In the genomic region with DNA sequence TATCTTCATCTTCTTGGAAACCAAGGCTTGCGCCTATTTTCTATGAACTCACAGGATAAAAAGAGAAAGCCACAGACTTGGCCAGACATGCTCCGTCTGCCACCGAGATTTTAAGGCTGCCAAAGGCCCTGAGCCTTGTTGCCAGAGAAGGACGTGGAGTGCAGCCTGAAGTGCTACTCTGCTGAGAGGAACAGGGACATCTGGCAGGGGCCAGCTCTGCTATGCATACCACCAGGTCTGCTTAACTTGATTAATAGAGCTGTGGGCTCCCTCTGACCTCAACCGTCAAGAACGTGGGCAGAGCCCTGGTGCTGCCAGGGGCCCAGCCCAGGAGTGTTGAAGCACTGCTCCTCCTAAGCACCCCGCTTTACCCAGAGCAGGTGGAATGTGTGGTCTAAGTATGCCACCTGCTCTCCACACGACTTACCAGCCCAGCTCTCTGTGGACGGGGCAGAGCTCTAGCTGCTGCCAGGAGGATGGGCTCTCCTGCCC, we compare ENCODE assay signal across 11 cellular contexts. TPM values are rescaled to one million over a fixed set of nuclear protein-coding genes. Genes with fewer than 3 reads are reported as not detected.
DNase-seq lines count a peak whose midpoint lies in the region; ATAC-seq and TF ChIP-seq lines count a peak whose summit lies in the region.
"Had no signal": no experiment of that assay in that cellular context is flagged by ENCODE, and none has a peak within 500 bp of the region (broad histone marks: within the 10 kb centered on the region; RNA-seq: fewer than 3 reads in every experiment).

No MANE protein-coding gene starts in this region.

- H3K9me3 Mint-ChIP-seq in activated naive CD8-positive, alpha-beta T cell treated with anti-CD3 and anti-CD28 coated beads, Interleukin-2, amount 50 U/mL, for 24 hours, result no peaks in the 10 kb centered on the region

- H3K36me3 Mint-ChIP-seq in activated naive CD8-positive, alpha-beta T cell treated with anti-CD3 and anti-CD28 coated beads, Interleukin-2, amount 50 U/mL, for 24 hours (ENCODE audit: low read depth), result peaks cover 17% of the 10 kb centered on the region

- peak overlapping the region; percentile 80 to 92 for H3K27ac ChIP-seq in lung (ENCODE audit: low read depth in 1 of 2, low read length in 1 of 2)
- peak overlapping the region; percentile 50 for H3K27ac ChIP-seq in temporal lobe (ENCODE audit: low read depth, low read length)

- H3K4me1 ChIP-seq in lung (ENCODE audit: control insufficient read depth in 2 of 2, insufficient read depth in 2 of 2, low read length in 2 of 2), result peaks cover 13 to 17% of the 10 kb centered on the region in 2 donors

- no peaks in the 10 kb centered on the region for H3K27me3 Mint-ChIP-seq in activated naive CD8-positive, alpha-beta T cell treated with anti-CD3 and anti-CD28 coated beads, Interleukin-2, amount 50 U/mL, for 24 hours

- H3K4me1 Mint-ChIP-seq in activated naive CD8-positive, alpha-beta T cell treated with anti-CD3 and anti-CD28 coated beads, Interleukin-2, amount 50 U/mL, for 24 hours, result peaks cover 10% of the 10 kb centered on the region

- peaks cover 9 to 41% of the 10 kb centered on the region in 2 donors for H3K36me3 ChIP-seq in lung (ENCODE audit: control insufficient read depth in 2 of 2, insufficient read depth in 2 of 2, low read length in 2 of 2)

- no peaks in the 10 kb centered on the region for H3K27me3 ChIP-seq in lung (ENCODE audit: control insufficient read depth, insufficient read depth)

- H3K4me3 ChIP-seq in lung, result no peak overlapping the region

- no peak for TF ChIP-seq CTCF in lung (IDR thresholded peaks at IDR 0.05; ENCODE audit: control extremely low read depth, extremely low read depth)

- WGBS in lung, 2 donors, result 60 to 73% methylated on average over 9 of the region's 9 CpGs

- H3K9me3 ChIP-seq in lung (ENCODE audit: control insufficient read depth in 2 of 2, insufficient read depth in 1 of 2, low read length in 1 of 2), result no peaks in the 10 kb centered on the region

- no peak overlapping the region for H3K27ac Mint-ChIP-seq in activated naive CD8-positive, alpha-beta T cell treated with anti-CD3 and anti-CD28 coated beads, Interleukin-2, amount 50 U/mL, for 24 hours

- H3K4me3 Mint-ChIP-seq in activated naive CD8-positive, alpha-beta T cell treated with anti-CD3 and anti-CD28 coated beads, Interleukin-2, amount 50 U/mL, for 24 hours, result no peak overlapping the region

- ATAC-seq in lung (ENCODE audit: insufficient read depth, low FRiP score) (peak; percentile 70), HG03025 (IDR thresholded peaks at IDR 0.05; ENCODE audit: low FRiP score, unreplicated experiment) (no peak)
- ATAC-seq in activated naive CD8-positive, alpha-beta T cell treated with anti-CD3 and anti-CD28 coated beads, Interleukin-2, amount 50 U/mL, for 24 hours, result no peak

- DNase-seq in NCI-H446 (lab: John Stamatoyannopoulos, UW) (peak; percentile 91 to 96), cerebellar cortex (ENCODE audit: low spot score) (peak; percentile 93), lung (ENCODE audit: low spot score) (peak; percentile 79), NCI-H69 (lab: John Stamatoyannopoulos, UW) (no peak), NCI-H2107 (lab: John Stamatoyannopoulos, UW) (no peak)
- no peak for DNase-seq in activated naive CD8-positive, alpha-beta T cell treated with anti-CD3 and anti-CD28 coated beads, Interleukin-2, amount 50 U/mL, for 24 hours
- DNase-seq: activated CD4-positive, CD25-positive, alpha-beta regulatory T cell treated with anti-CD3 and anti-CD28 coated beads, Interleukin-2, amount 50 U/mL, for 72 hours; NCI-H187 had no signal

RNA-seq across cellular contexts. Expression of gene HCRTR1, which starts 10.5 kb away (rescaled TPM):
- total RNA-seq in lung, result under 1 TPM in 1 of 2 donors, not detected in 1; 0.14 TPM
- polyA plus RNA-seq in lung, result under 1 TPM in 1 of 2 donors, not detected in 1; 0.08 TPM
- total RNA-seq in temporal lobe, result 3.2 TPM
- total RNA-seq: osteoblast had no signal

RNA-seq across cellular contexts. Expression of gene PEF1, which starts 16.7 kb away (rescaled TPM):
- total RNA-seq in lung (10 to 100 TPM; 75.1 to 77.1 TPM), temporal lobe (32.0 TPM)
- 100 to 1,000 TPM in 1 of 2 donors, 10 to 100 TPM in 1; 84.5 to 103 TPM for polyA plus RNA-seq in lung

RNA-seq across cellular contexts. Expression of gene TINAGL1, which starts 51.7 kb away (rescaled TPM):
- total RNA-seq in lung (10 to 100 TPM; 89.4 to 90.9 TPM), temporal lobe (1.7 TPM)
- polyA plus RNA-seq in lung, result 10 to 100 TPM; 64.1 to 78.9 TPM

Comparison
In these comparisons a context has a peak if more than half of its experiments do, and no peak if none do; other contexts are left out.
1. DNase-seq: peak in NCI-H446 (2 of 2), cerebellar cortex (single experiment) and lung (single experiment); none in NCI-H69 (single experiment), NCI-H2107 (single experiment) and activated naive CD8-positive, alpha-beta T cell treated with anti-CD3 and anti-CD28 coated beads, Interleukin-2, amount 50 U/mL, for 24 hours (single experiment).
2. RNA of gene TINAGL1, which starts 51.7 kb away (total RNA-seq): 89.4 to 90.9 TPM in lung; 1.7 TPM in temporal lobe (single experiment); every median in the first group is over 10 times any median in the second.